21 cellular contexts compared by ENCODE assay signal in the genomic region with DNA sequence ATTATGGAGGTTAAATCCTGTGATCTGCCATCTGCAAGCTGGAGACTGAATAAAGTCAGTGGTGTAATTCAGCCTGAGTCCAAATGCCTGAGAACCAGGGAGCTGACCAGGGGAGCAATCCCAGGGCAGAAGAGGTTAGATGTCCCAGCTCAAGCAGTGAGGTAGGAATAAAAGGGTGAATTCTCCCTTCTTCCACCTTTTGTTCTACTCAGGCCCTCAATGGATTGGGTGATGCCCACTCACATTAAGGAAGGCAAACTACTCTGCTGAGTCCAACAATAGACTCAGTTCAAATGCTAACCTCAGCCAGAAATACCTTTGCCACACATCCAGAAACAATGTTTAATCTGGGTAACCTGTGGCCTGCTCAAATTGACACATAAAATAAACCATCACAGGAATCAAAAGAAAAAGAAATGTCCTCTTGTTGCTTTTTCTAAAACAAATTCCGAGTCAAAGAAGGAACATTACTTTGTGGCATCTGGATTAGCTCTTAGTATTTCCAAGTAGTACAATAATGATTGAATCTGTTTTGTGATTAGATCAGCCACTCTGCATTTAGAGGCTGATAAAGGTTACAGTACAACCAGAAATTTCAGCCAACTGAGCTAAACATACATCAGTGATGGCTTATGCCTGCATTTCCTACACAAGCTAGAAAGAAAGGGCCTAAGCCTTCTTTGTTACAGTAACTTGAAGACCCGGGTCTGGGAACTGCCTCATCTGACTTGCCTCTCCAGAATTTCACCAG. TPM values are rescaled to one million over a fixed set of nuclear protein-coding genes. Genes with fewer than 3 reads are reported as not detected.
"Had no signal": no experiment of that assay in that cellular context is flagged by ENCODE, and none has a peak within 500 bp of the region (broad histone marks: within the 10 kb centered on the region; RNA-seq: fewer than 3 reads in every experiment).

No MANE protein-coding gene starts in this region.

- DNase-seq: activated CD4-positive, alpha-beta T cell treated with anti-CD3 and anti-CD28 coated beads, Interleukin-2, amount 50 U/mL, for 48 hours; activated CD8-positive, alpha-beta memory T cell treated with anti-CD3 and anti-CD28 coated beads, Interleukin-2, amount 10 ng/mL, durations not matched to agents 7 days and 5 days; activated naive CD4-positive, alpha-beta T cell treated with anti-CD3 and anti-CD28 coated beads for 36 hours; activated naive CD8-positive, alpha-beta T cell treated with anti-CD3 and anti-CD28 coated beads, Interleukin-2, amount 50 U/mL, for 24 hours; activated T-cell treated with anti-CD3 and anti-CD28 coated beads, Interleukin-2, amount 50 U/mL, for 1 hour; aorta; dermis blood vessel endothelial cell; effector memory CD8-positive, alpha-beta T cell; islet precursor cell; naive thymus-derived CD4-positive, alpha-beta T cell; right lobe of liver; T-helper 9 cell had no signal

- H3K27ac ChIP-seq: right lobe of liver, suprapubic skin, VCaP had no signal

- H3K4me3 Mint-ChIP-seq: activated CD8-positive, alpha-beta memory T cell treated with anti-CD3 and anti-CD28 coated beads, Interleukin-2, amount 10 ng/mL, durations not matched to agents 7 days and 5 days; activated naive CD4-positive, alpha-beta T cell treated with anti-CD3 and anti-CD28 coated beads for 36 hours; activated naive CD8-positive, alpha-beta T cell treated with anti-CD3 and anti-CD28 coated beads, Interleukin-2, amount 50 U/mL, for 24 hours; effector memory CD8-positive, alpha-beta T cell; naive thymus-derived CD4-positive, alpha-beta T cell; stimulated activated naive CD8-positive, alpha-beta T cell treated with anti-CD3 and anti-CD28 coated beads, Interleukin-15, Interleukin-2, amounts not matched to agents 100 ng/mL and 50 ng/mL, for 24 hours; T-cell; type B pancreatic cell had no signal

- H3K27me3 ChIP-seq: left lung, right lobe of liver, suprapubic skin had no signal

- H3K36me3 ChIP-seq: left lung, right lobe of liver, suprapubic skin had no signal

- ATAC-seq: activated CD8-positive, alpha-beta memory T cell treated with anti-CD3 and anti-CD28 coated beads, Interleukin-2, amount 10 ng/mL, durations not matched to agents 7 days and 5 days; activated naive CD8-positive, alpha-beta T cell treated with anti-CD3 and anti-CD28 coated beads, Interleukin-2, amount 50 U/mL, for 24 hours; effector memory CD8-positive, alpha-beta T cell; mucosa of descending colon; naive thymus-derived CD4-positive, alpha-beta T cell; T-cell had no signal

- H3K27ac Mint-ChIP-seq: activated CD8-positive, alpha-beta memory T cell treated with anti-CD3 and anti-CD28 coated beads, Interleukin-2, amount 10 ng/mL, durations not matched to agents 7 days and 5 days; activated naive CD4-positive, alpha-beta T cell treated with anti-CD3 and anti-CD28 coated beads for 36 hours; activated naive CD8-positive, alpha-beta T cell treated with anti-CD3 and anti-CD28 coated beads, Interleukin-2, amount 50 U/mL, for 24 hours; activated T-helper 2 cell treated with anti-CD3 and anti-CD28 coated beads, Interferon-gamma antibody, Interleukin-2, Interleukin-4, amounts not matched to agents 10 μg/mL and 5 μg/mL and 100 μg/mL, durations not matched to agents 14 hours and 24 hours and 36 hours; effector memory CD8-positive, alpha-beta T cell; progenitor cell of endocrine pancreas; T-cell had no signal

- H3K4me1 Mint-ChIP-seq: activated CD8-positive, alpha-beta memory T cell treated with anti-CD3 and anti-CD28 coated beads, Interleukin-2, amount 10 ng/mL, durations not matched to agents 7 days and 5 days; activated naive CD8-positive, alpha-beta T cell treated with anti-CD3 and anti-CD28 coated beads, Interleukin-2, amount 50 U/mL, for 24 hours; naive thymus-derived CD4-positive, alpha-beta T cell; T-cell had no signal

- H3K9me3 ChIP-seq: mucosa of descending colon, right lobe of liver, suprapubic skin had no signal

- H3K36me3 Mint-ChIP-seq: activated CD8-positive, alpha-beta memory T cell treated with anti-CD3 and anti-CD28 coated beads, Interleukin-2, amount 10 ng/mL, durations not matched to agents 7 days and 5 days; T-cell; type B pancreatic cell had no signal

- H3K27me3 Mint-ChIP-seq: progenitor cell of endocrine pancreas, T-cell, type B pancreatic cell had no signal

- H3K4me3 ChIP-seq: left lung, mucosa of descending colon, right lobe of liver, suprapubic skin had no signal

- H3K4me1 ChIP-seq: right lobe of liver had no signal

RNA-seq across cellular contexts. Expression of a gene that starts 43.6 kb away (rescaled TPM):
- total RNA-seq: dermis blood vessel endothelial cell had no signal
